In genomic region chr10:86167101-86167761, GRCh38 we compare ENCODE assay signal across 20 cellular contexts.
"Had no signal": no experiment of that assay in that cellular context is flagged by ENCODE, and none has a peak within 500 bp of the region (broad histone marks: within the 10 kb centered on the region; RNA-seq: fewer than 3 reads in every experiment).

No MANE protein-coding gene starts in this region.

- H3K4me3 Mint-ChIP-seq: mesothelial cell of epicardium; natural killer cell; neural crest cell; stimulated activated naive B cell treated with anti-CD40 and anti-IgM and Interleukin-4, amounts not matched to agents 10 μg/mL and 1 μg/mL and 100 μg/mL, for 72 hours; stimulated activated naive CD8-positive, alpha-beta T cell treated with anti-CD3 and anti-CD28 coated beads, Interleukin-15, amount 100 ng/mL, for 72 hours had no signal

- H3K27me3 ChIP-seq: dorsolateral prefrontal cortex, heart left ventricle, ovary had no signal

- H3K9me3 ChIP-seq: heart left ventricle, ovary, thoracic aorta had no signal

- H3K4me3 ChIP-seq: dorsolateral prefrontal cortex, heart left ventricle, ovary, thoracic aorta had no signal

- H3K36me3 Mint-ChIP-seq: mesothelial cell of epicardium; natural killer cell; stimulated activated naive B cell treated with anti-CD40 and anti-IgM and Interleukin-4, amounts not matched to agents 10 μg/mL and 1 μg/mL and 100 μg/mL, for 72 hours had no signal

- H3K27ac Mint-ChIP-seq: mesothelial cell of epicardium; natural killer cell; progenitor cell of endocrine pancreas; stimulated activated naive B cell treated with anti-CD40 and anti-IgM and Interleukin-4, amounts not matched to agents 10 μg/mL and 1 μg/mL and 100 μg/mL, for 72 hours; stimulated activated naive CD8-positive, alpha-beta T cell treated with anti-CD3 and anti-CD28 coated beads, Interleukin-15, amount 100 ng/mL, for 72 hours had no signal

- H3K4me1 ChIP-seq: heart left ventricle had no signal

- H3K36me3 ChIP-seq: heart left ventricle, ovary, thoracic aorta had no signal

- H3K27ac ChIP-seq: dorsolateral prefrontal cortex, heart left ventricle, ovary, thoracic aorta had no signal

- ATAC-seq: heart left ventricle; left colon; natural killer cell; right cardiac atrium; stimulated activated naive B cell treated with anti-CD40 and anti-IgM and Interleukin-4, amounts not matched to agents 10 μg/mL and 1 μg/mL and 100 μg/mL, for 72 hours; stimulated activated naive CD8-positive, alpha-beta T cell treated with anti-CD3 and anti-CD28 coated beads, Interleukin-15, amount 100 ng/mL, for 72 hours had no signal

- H3K4me1 Mint-ChIP-seq: mesothelial cell of epicardium; natural killer cell; stimulated activated naive CD8-positive, alpha-beta T cell treated with anti-CD3 and anti-CD28 coated beads, Interleukin-15, amount 100 ng/mL, for 72 hours had no signal

- DNase-seq: cortex of kidney; effector CD8-positive, alpha-beta T cell; foreskin melanocyte; heart left ventricle; hippocampal formation; natural killer cell; nucleus accumbens; right cardiac atrium; stimulated activated CD4-positive, alpha-beta T cell treated with anti-CD3 and anti-CD28 coated beads, Interleukin-15, amount 100 ng/mL, for 24 hours; stimulated activated CD4-positive, alpha-beta T cell treated with anti-CD3 and anti-CD28 coated beads, Interleukin-1b, Interleukin-23, amount 100 ng/mL, for 48 hours; stimulated activated CD4-positive, alpha-beta T cell treated with anti-CD3 and anti-CD28 coated beads, Interleukin-4, amount 100 ng/mL, for 24 hours; stimulated activated naive B cell treated with anti-CD40 and anti-IgM and Interleukin-4, amounts not matched to agents 10 μg/mL and 1 μg/mL and 100 μg/mL, for 72 hours; stimulated activated naive CD8-positive, alpha-beta T cell treated with anti-CD3 and anti-CD28 coated beads, Interleukin-15, amount 100 ng/mL, for 72 hours had no signal

- H3K9me3 Mint-ChIP-seq: mesothelial cell of epicardium; natural killer cell; neural crest cell; stimulated activated naive B cell treated with anti-CD40 and anti-IgM and Interleukin-4, amounts not matched to agents 10 μg/mL and 1 μg/mL and 100 μg/mL, for 72 hours; stimulated activated naive CD8-positive, alpha-beta T cell treated with anti-CD3 and anti-CD28 coated beads, Interleukin-15, amount 100 ng/mL, for 72 hours had no signal
